20 cellular contexts compared by ENCODE assay signal in genomic region chr7:133369130-133369529, GRCh38.
DNase-seq lines count a peak whose midpoint lies in the region; ATAC-seq and TF ChIP-seq lines count a peak whose summit lies in the region.
"Had no signal": no experiment of that assay in that cellular context is flagged by ENCODE, and none has a peak within 500 bp of the region (broad histone marks: within the 10 kb centered on the region; RNA-seq: fewer than 3 reads in every experiment).

No MANE protein-coding gene starts in this region.

- H3K4me1 ChIP-seq in osteoblast (ENCODE audit: insufficient read depth, low read length) = peaks cover 19% of the 10 kb centered on the region

- H3K27ac Mint-ChIP-seq in activated T-helper 17 cell treated with anti-CD3 and anti-CD28 coated beads, Interleukin-2, amount 50 U/mL, for 72 hours = no peak overlapping the region
- H3K27ac Mint-ChIP-seq: CD4-positive, CD25-positive, alpha-beta regulatory T cell; IgD-negative memory B cell had no signal

- no peak overlapping the region for H3K4me3 Mint-ChIP-seq in activated T-helper 17 cell treated with anti-CD3 and anti-CD28 coated beads, Interleukin-2, amount 50 U/mL, for 72 hours
- H3K4me3 Mint-ChIP-seq: CD4-positive, CD25-positive, alpha-beta regulatory T cell; IgD-negative memory B cell had no signal

- ATAC-seq in GM21619 (IDR thresholded peaks at IDR 0.05; ENCODE audit: unreplicated experiment) (peak; percentile 50), sciatic nerve (no peak)
- peak; percentile 28 for ATAC-seq in activated T-helper 17 cell treated with anti-CD3 and anti-CD28 coated beads, Interleukin-2, amount 50 U/mL, for 72 hours (replicated peaks)

- no peaks in the 10 kb centered on the region for H3K36me3 ChIP-seq in osteoblast (ENCODE audit: insufficient read depth, low read length)
- H3K36me3 ChIP-seq in MG63 = no peaks in the 10 kb centered on the region
- H3K36me3 ChIP-seq: BLaER1 had no signal

- no peaks in the 10 kb centered on the region for H3K9me3 Mint-ChIP-seq in activated T-helper 17 cell treated with anti-CD3 and anti-CD28 coated beads, Interleukin-2, amount 50 U/mL, for 72 hours
- H3K9me3 Mint-ChIP-seq: CD4-positive, CD25-positive, alpha-beta regulatory T cell; IgD-negative memory B cell had no signal

- no peak overlapping the region for H3K27ac ChIP-seq in osteoblast (ENCODE audit: low read depth, low read length)
- H3K27ac ChIP-seq: BLaER1, KMS-11 had no signal

- no peaks in the 10 kb centered on the region for H4K20me1 ChIP-seq in osteoblast (ENCODE audit: insufficient read depth, low read length)
- H4K20me1 ChIP-seq: BLaER1 had no signal

- peaks cover 8% of the 10 kb centered on the region for H3K79me2 ChIP-seq in osteoblast (ENCODE audit: insufficient read depth, low read length)

- DNase-seq in fibroblast of villous mesenchyme (ENCODE audit: low read depth) (peak; percentile 9), osteoblast (ENCODE audit: insufficient read length, low spot score, missing footprints) (peak; percentile 5), NCI-H526 (lab: John Stamatoyannopoulos, UW) (no peak), sciatic nerve (ENCODE audit: low spot score) (no peak), MG63 (no peak)
- DNase-seq: CD4-positive, CD25-positive, alpha-beta regulatory T cell; DMS53; GOT3; HCEC 1CT; NCI-H1092 treated with DMSO at 0.1 percent for 48 hours; NCI-H1436; NCI-H187 treated with DMSO at 0.1 percent for 48 hours; NCI-H524; NCI-H774; SK-N-SH had no signal

- TF ChIP-seq CTCF in fibroblast of villous mesenchyme (IDR thresholded peaks at IDR 0.05; ENCODE audit: insufficient read depth, low read depth, low read length) (no peak), osteoblast (IDR thresholded peaks at IDR 0.05; ENCODE audit: extremely low read depth, low read depth, low read length) (no peak)

- H3K4me2 ChIP-seq in osteoblast (ENCODE audit: insufficient read depth, low read length) = no peak overlapping the region
- H3K4me2 ChIP-seq: BLaER1, KMS-11, SK-N-SH had no signal

- H3K36me3 Mint-ChIP-seq in activated T-helper 17 cell treated with anti-CD3 and anti-CD28 coated beads, Interleukin-2, amount 50 U/mL, for 72 hours (ENCODE audit: low read depth) = no peaks in the 10 kb centered on the region

- H3K27me3 Mint-ChIP-seq in activated T-helper 17 cell treated with anti-CD3 and anti-CD28 coated beads, Interleukin-2, amount 50 U/mL, for 72 hours = no peaks in the 10 kb centered on the region
- H3K27me3 Mint-ChIP-seq: CD4-positive, CD25-positive, alpha-beta regulatory T cell; IgD-negative memory B cell had no signal

- H2AFZ ChIP-seq in osteoblast (ENCODE audit: low read length) = no peak overlapping the region

- H3K4me3 ChIP-seq in fibroblast of villous mesenchyme (ENCODE audit: low read depth, low read length) (no peak overlapping the region), osteoblast (ENCODE audit: insufficient read depth, low read length) (no peak overlapping the region), MG63 (no peak overlapping the region)
- H3K4me3 ChIP-seq: BLaER1 had no signal

- intact Hi-C loops in sciatic nerve (cut with DNase I) = no loop called here

- H3K9me3 ChIP-seq in osteoblast (ENCODE audit: low read depth, low read length) = no peaks in the 10 kb centered on the region
- no peaks in the 10 kb centered on the region for H3K9me3 ChIP-seq in MG63
- H3K9me3 ChIP-seq: BLaER1, SK-N-SH had no signal

- H3K27me3 ChIP-seq in osteoblast (ENCODE audit: insufficient read depth, low read length) = no peaks in the 10 kb centered on the region
- no peaks in the 10 kb centered on the region for H3K27me3 ChIP-seq in MG63
- H3K27me3 ChIP-seq: BLaER1 had no signal

- H3K4me1 Mint-ChIP-seq in activated T-helper 17 cell treated with anti-CD3 and anti-CD28 coated beads, Interleukin-2, amount 50 U/mL, for 72 hours = no peaks in the 10 kb centered on the region

Comparison
In these comparisons a context has a peak if more than half of its experiments do, and no peak if none do; other contexts are left out.
1. DNase-seq: peak in fibroblast of villous mesenchyme (single experiment) and osteoblast (single experiment); none in NCI-H526 (0 of 2), sciatic nerve (single experiment) and MG63 (single experiment).